8 cellular contexts compared by ENCODE assay signal in genomic region chr9:71446499-71447411, GRCh38.
A peak's percentile ranks its signal among the peaks of the same experiment; 100 is the strongest.
DNase-seq lines count a peak whose midpoint lies in the region; ATAC-seq and TF ChIP-seq lines count a peak whose summit lies in the region.

No MANE protein-coding gene starts in this region.

- peaks cover 21% of the 10 kb centered on the region for H3K27me3 ChIP-seq in kidney epithelial cell (ENCODE audit: control insufficient read depth, insufficient read depth, low read length)

- peak; percentile 33 for TF ChIP-seq CTCF in kidney epithelial cell (IDR thresholded peaks at IDR 0.05; ENCODE audit: insufficient read depth, low read length, poor library complexity, severe bottlenecking)

- H3K36me3 ChIP-seq in kidney epithelial cell (ENCODE audit: control insufficient read depth, insufficient read depth, low read length) = no peaks in the 10 kb centered on the region

- peak overlapping the region; percentile 38 for H3K4me3 ChIP-seq in kidney epithelial cell (ENCODE audit: low read depth, low read length)

- ATAC-seq in GM19397 (IDR thresholded peaks at IDR 0.05; ENCODE audit: unreplicated experiment) (peak; percentile 89), HG03442 (IDR thresholded peaks at IDR 0.05; ENCODE audit: unreplicated experiment) (peak; percentile 89)

- peak; percentile 74 for DNase-seq in DMS53 (lab: John Stamatoyannopoulos, UW)
- peak; percentile 49 for DNase-seq in RPMI7951 (ENCODE audit: low read depth)
- peak; percentile 77 for DNase-seq in cerebellar cortex (ENCODE audit: low spot score)
- DNase-seq in kidney epithelial cell (ENCODE audit: low read depth) = peak; percentile 16
- peak; percentile 44 for DNase-seq in stimulated activated CD4-positive, alpha-beta T cell treated with anti-CD3 and anti-CD28 coated beads, Interleukin-1b, Interleukin-23, amount 100 ng/mL, for 48 hours
- no peak for DNase-seq in NCI-H2029 treated with DMSO at 0.1 percent for 48 hours (lab: John Stamatoyannopoulos, UW)
